ENCODE assay signal across 13 cellular contexts in genomic region chr3:112974894-112975293, GRCh38. TPM values are rescaled to one million over a fixed set of nuclear protein-coding genes. Genes with fewer than 3 reads are reported as not detected.
DNase-seq lines count a peak whose midpoint lies in the region; ATAC-seq and TF ChIP-seq lines count a peak whose summit lies in the region.
"Had no signal": no experiment of that assay in that cellular context is flagged by ENCODE, and none has a peak within 500 bp of the region (broad histone marks: within the 10 kb centered on the region; RNA-seq: fewer than 3 reads in every experiment).

Gene CD200R1 (minus strand): TSS chr3:112975103. CDS start chr3:112974857, 246 bp downstream.

- POLR2A ChIA-PET in activated CD4-positive, alpha-beta T cell treated with anti-CD3 and anti-CD28 coated beads for 36 hours (lab: Charles Lee) = interaction anchor here (1.0 kb wide), 1 partner anchor 44 kb away, joined by 3 read pairs; a partner anchor contains a TSS
- POLR2A ChIA-PET in WTC11 (lab: Charles Lee) = no interaction called here

- no peaks in the 10 kb centered on the region for H3K9me3 Mint-ChIP-seq in activated CD4-positive, alpha-beta T cell treated with anti-CD3 and anti-CD28 coated beads for 36 hours (ENCODE audit: low read depth)
- H3K9me3 Mint-ChIP-seq in WTC11 = no peaks in the 10 kb centered on the region

- peak within 1 kb of the TSS; percentile 91 for H3K27ac Mint-ChIP-seq in activated CD4-positive, alpha-beta T cell treated with anti-CD3 and anti-CD28 coated beads for 36 hours
- H3K27ac Mint-ChIP-seq in T-helper 17 cell = peak within 1 kb of the TSS; percentile 98
- H3K27ac Mint-ChIP-seq in WTC11 = no peak within 1 kb of the TSS

- CTCF ChIA-PET in activated CD4-positive, alpha-beta T cell treated with anti-CD3 and anti-CD28 coated beads for 36 hours (lab: Charles Lee) = interaction anchor here (0.6 to 4.7 kb wide), 11 partner anchors 9 to 241 kb away, joined by 3 to 21 read pairs (median 6); no protein-coding TSS in a partner anchor
- CTCF ChIA-PET in WTC11 (lab: Charles Lee) = interaction anchor here (0.5 to 1.0 kb wide), 2 partner anchors 163 to 240 kb away, joined by 3 to 5 read pairs; no protein-coding TSS in a partner anchor

- H3K4me3 ChIP-seq in spleen = peak within 1 kb of the TSS; percentile 8 to 66 (median 33)

- TF ChIP-seq CTCF in spleen (IDR thresholded peaks at IDR 0.05 in 8 of 11, conservative IDR thresholded peaks at IDR 0.05 in 3 of 11) (no peak), WTC11 (IDR thresholded peaks at IDR 0.05) (no peak)

- H3K9me3 ChIP-seq in T-helper 17 cell (ENCODE audit: control insufficient read depth, low read length, poor library complexity, severe bottlenecking) (no peaks in the 10 kb centered on the region), spleen (no peaks in the 10 kb centered on the region)

- peaks cover 2% of the 10 kb centered on the region for H3K27me3 Mint-ChIP-seq in activated CD4-positive, alpha-beta T cell treated with anti-CD3 and anti-CD28 coated beads for 36 hours
- H3K27me3 Mint-ChIP-seq in T-helper 17 cell = no peaks in the 10 kb centered on the region
- H3K27me3 Mint-ChIP-seq in WTC11 (ENCODE audit: low read depth) = no peaks in the 10 kb centered on the region

- no peaks in the 10 kb centered on the region for H3K27me3 ChIP-seq in spleen (replicated peaks in 1 of 7)

- intact Hi-C loops in activated CD4-positive, alpha-beta T cell treated with anti-CD3 and anti-CD28 coated beads for 36 hours (cut with DNase I, micrococcal nuclease) = loop anchor here (5.0 to 10.0 kb wide), 4 partner anchors 32 to 840 kb away; partner anchors contain the start of genes ATG3 (in 1 of the 2), GCSAM (in 1 of the 2) and SLC35A5 (in 1 of the 2)
- intact Hi-C loops in spleen (cut with DNase I; ENCODE audit: low total_unique reads) = loop anchor here (5.0 kb wide), 2 partner anchors 238 to 333 kb away; partner anchors contain the start of gene CCDC80

- H3K4me1 ChIP-seq in spleen = peaks cover 18 to 94% (median 58%) of the 10 kb centered on the region in 6 donors

- TF ChIP-seq POLR2A in spleen (IDR thresholded peaks at IDR 0.05) = no peak

- H3K36me3 Mint-ChIP-seq in activated CD4-positive, alpha-beta T cell treated with anti-CD3 and anti-CD28 coated beads for 36 hours (ENCODE audit: low read depth) = no peaks in the 10 kb centered on the region
- H3K36me3 Mint-ChIP-seq in T-helper 17 cell (ENCODE audit: low read depth) (peaks cover 2% of the 10 kb centered on the region), WTC11 (no peaks in the 10 kb centered on the region)

- no peak for ATAC-seq in activated CD4-positive, alpha-beta T cell treated with anti-CD3 and anti-CD28 coated beads for 36 hours
- ATAC-seq in T-helper 17 cell (peak; percentile 58), esophagus mucosa (peak; percentile 39), WTC11 (no peak), GM21367 (IDR thresholded peaks at IDR 0.05; ENCODE audit: unreplicated experiment) (no peak)
- ATAC-seq: activated CD4-positive, CD25-positive, alpha-beta regulatory T cell treated with anti-CD3 and anti-CD28 coated beads, Interleukin-2, amount 50 U/mL, for 24 hours had no signal

- DNase-seq in activated CD4-positive, alpha-beta T cell treated with anti-CD3 and anti-CD28 coated beads for 36 hours = no peak
- DNase-seq in activated CD4-positive, alpha-beta T cell treated with anti-CD3 and anti-CD28 coated beads for 4 hours = no peak
- DNase-seq in T-helper 17 cell = no peak
- DNase-seq in spleen = no peak
- DNase-seq in AG08396 (ENCODE audit: low spot score) = no peak
- DNase-seq in WTC11 (ENCODE audit: low spot score) = no peak
- DNase-seq: brain microvascular endothelial cell, mesenchymal stem cell, NCI-H1092 had no signal

- WGBS in spleen, 5 donors = 12 to 25% (median 18%) methylated on average over 5 of the region's 5 CpGs

- no peaks in the 10 kb centered on the region for H3K36me3 ChIP-seq in spleen
- H3K36me3 ChIP-seq: brain microvascular endothelial cell had no signal

- peak within 1 kb of the TSS; percentile 43 to 87 (median 76) for H3K27ac ChIP-seq in spleen
- H3K27ac ChIP-seq: 22Rv1, brain microvascular endothelial cell had no signal

- H3K4me1 Mint-ChIP-seq in activated CD4-positive, alpha-beta T cell treated with anti-CD3 and anti-CD28 coated beads for 36 hours = peaks cover 82% of the 10 kb centered on the region
- H3K4me1 Mint-ChIP-seq in T-helper 17 cell (peaks cover 63% of the 10 kb centered on the region), WTC11 (no peaks in the 10 kb centered on the region)

- peak within 1 kb of the TSS; percentile 73 for H3K4me3 Mint-ChIP-seq in activated CD4-positive, alpha-beta T cell treated with anti-CD3 and anti-CD28 coated beads for 36 hours
- H3K4me3 Mint-ChIP-seq in T-helper 17 cell (peak within 1 kb of the TSS; percentile 99), WTC11 (no peak within 1 kb of the TSS)

TF ChIP-seq in WTC11, 78 proteins besides CTCF, POLR2A, EP300 and RAD21 (continues in another document):
- TF ChIP-seq ZNF396 (CRISPR knock-in tag; IDR thresholded peaks at IDR 0.05; ENCODE audit: borderline replicate concordance) (no peak), E2F1 (CRISPR knock-in tag; IDR thresholded peaks at IDR 0.05) (no peak), ZNF512 (CRISPR knock-in tag; IDR thresholded peaks at IDR 0.05; ENCODE audit: borderline replicate concordance) (no peak), MXD4 (CRISPR knock-in tag; IDR thresholded peaks at IDR 0.05; ENCODE audit: borderline replicate concordance) (no peak), IRF2 (CRISPR knock-in tag; IDR thresholded peaks at IDR 0.05; ENCODE audit: borderline replicate concordance, low read depth) (no peak)
- TF ChIP-seq, protein P1, sequence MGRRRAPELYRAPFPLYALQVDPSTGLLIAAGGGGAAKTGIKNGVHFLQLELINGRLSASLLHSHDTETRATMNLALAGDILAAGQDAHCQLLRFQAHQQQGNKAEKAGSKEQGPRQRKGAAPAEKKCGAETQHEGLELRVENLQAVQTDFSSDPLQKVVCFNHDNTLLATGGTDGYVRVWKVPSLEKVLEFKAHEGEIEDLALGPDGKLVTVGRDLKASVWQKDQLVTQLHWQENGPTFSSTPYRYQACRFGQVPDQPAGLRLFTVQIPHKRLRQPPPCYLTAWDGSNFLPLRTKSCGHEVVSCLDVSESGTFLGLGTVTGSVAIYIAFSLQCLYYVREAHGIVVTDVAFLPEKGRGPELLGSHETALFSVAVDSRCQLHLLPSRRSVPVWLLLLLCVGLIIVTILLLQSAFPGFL (CRISPR knock-in tag; IDR thresholded peaks at IDR 0.05; ENCODE audit: borderline replicate concordance) = no peak
- TF ChIP-seq, protein P2, sequence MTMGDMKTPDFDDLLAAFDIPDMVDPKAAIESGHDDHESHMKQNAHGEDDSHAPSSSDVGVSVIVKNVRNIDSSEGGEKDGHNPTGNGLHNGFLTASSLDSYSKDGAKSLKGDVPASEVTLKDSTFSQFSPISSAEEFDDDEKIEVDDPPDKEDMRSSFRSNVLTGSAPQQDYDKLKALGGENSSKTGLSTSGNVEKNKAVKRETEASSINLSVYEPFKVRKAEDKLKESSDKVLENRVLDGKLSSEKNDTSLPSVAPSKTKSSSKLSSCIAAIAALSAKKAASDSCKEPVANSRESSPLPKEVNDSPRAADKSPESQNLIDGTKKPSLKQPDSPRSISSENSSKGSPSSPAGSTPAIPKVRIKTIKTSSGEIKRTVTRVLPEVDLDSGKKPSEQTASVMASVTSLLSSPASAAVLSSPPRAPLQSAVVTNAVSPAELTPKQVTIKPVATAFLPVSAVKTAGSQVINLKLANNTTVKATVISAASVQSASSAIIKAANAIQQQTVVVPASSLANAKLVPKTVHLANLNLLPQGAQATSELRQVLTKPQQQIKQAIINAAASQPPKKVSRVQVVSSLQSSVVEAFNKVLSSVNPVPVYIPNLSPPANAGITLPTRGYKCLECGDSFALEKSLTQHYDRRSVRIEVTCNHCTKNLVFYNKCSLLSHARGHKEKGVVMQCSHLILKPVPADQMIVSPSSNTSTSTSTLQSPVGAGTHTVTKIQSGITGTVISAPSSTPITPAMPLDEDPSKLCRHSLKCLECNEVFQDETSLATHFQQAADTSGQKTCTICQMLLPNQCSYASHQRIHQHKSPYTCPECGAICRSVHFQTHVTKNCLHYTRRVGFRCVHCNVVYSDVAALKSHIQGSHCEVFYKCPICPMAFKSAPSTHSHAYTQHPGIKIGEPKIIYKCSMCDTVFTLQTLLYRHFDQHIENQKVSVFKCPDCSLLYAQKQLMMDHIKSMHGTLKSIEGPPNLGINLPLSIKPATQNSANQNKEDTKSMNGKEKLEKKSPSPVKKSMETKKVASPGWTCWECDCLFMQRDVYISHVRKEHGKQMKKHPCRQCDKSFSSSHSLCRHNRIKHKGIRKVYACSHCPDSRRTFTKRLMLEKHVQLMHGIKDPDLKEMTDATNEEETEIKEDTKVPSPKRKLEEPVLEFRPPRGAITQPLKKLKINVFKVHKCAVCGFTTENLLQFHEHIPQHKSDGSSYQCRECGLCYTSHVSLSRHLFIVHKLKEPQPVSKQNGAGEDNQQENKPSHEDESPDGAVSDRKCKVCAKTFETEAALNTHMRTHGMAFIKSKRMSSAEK (CRISPR knock-in tag; IDR thresholded peaks at IDR 0.05; ENCODE audit: borderline replicate concordance) = no peak

RNA-seq across cellular contexts. Expression of gene CD200R1, which starts in this region (rescaled TPM):
- 1 to 10 TPM; 1.4 to 1.5 TPM for total RNA-seq in activated CD4-positive, alpha-beta T cell treated with anti-CD3 and anti-CD28 coated beads for 36 hours
- total RNA-seq in T-helper 17 cell (10 to 100 TPM in 1 of 2 donors, 1 to 10 TPM in 1; 7.1 to 12.8 TPM), esophagus mucosa (2.9 TPM), spleen (10 to 100 TPM in 5 of 7 donors, 1 to 10 TPM in 2; 9.2 to 14.0 (median 10.9) TPM), WTC11 (2021) (not detected in 3 replicates)
- 1 to 10 TPM in 2 of 3 donors, under 1 TPM in 1; 0.91 to 1.4 (median 1.3) TPM for polyA plus RNA-seq in spleen

Comparison
In these comparisons a context has a peak if more than half of its experiments do, and no peak if none do; other contexts are left out.
1. ATAC-seq: peak in T-helper 17 cell (single experiment) and esophagus mucosa (single experiment); none in activated CD4-positive, alpha-beta T cell treated with anti-CD3 and anti-CD28 coated beads for 36 hours (single experiment), WTC11 (single experiment) and GM21367 (single experiment).